In genomic region chr4:111454961-111455360, GRCh38 we compare ENCODE assay signal across 30 cellular contexts.
DNase-seq lines count a peak whose midpoint lies in the region; ATAC-seq and TF ChIP-seq lines count a peak whose summit lies in the region.
"Had no signal": no experiment of that assay in that cellular context is flagged by ENCODE, and none has a peak within 500 bp of the region (broad histone marks: within the 10 kb centered on the region; RNA-seq: fewer than 3 reads in every experiment).

No MANE protein-coding gene starts in this region.

- H3K27ac ChIP-seq in hepatocyte (no peak overlapping the region), mesendoderm (ENCODE audit: low read depth, low read length) (no peak overlapping the region)
- H3K27ac ChIP-seq: testis, uterus had no signal

- no peak overlapping the region for H4K8ac ChIP-seq in mesendoderm (ENCODE audit: low read depth, low read length)

- H2AK5ac ChIP-seq in mesendoderm (ENCODE audit: low read length), result no peak overlapping the region

- H2AFZ ChIP-seq in hepatocyte, result no peak overlapping the region

- no peak overlapping the region for H3K56ac ChIP-seq in mesendoderm (ENCODE audit: low read length)

- no peak overlapping the region for H3K18ac ChIP-seq in mesendoderm (ENCODE audit: low read length)

- CTCF ChIA-PET in Caco-2 (lab: Charles Lee), result no interaction called here
- CTCF ChIA-PET in WTC11 (lab: Charles Lee), result interaction anchor here (0.7 to 1.1 kb wide), 2 partner anchors 20 to 260 kb away, joined by 3 read pairs; no protein-coding TSS in a partner anchor

- TF ChIP-seq CTCF in Caco-2 (IDR thresholded peaks at IDR 0.05; ENCODE audit: insufficient read depth in 1 of 2, low read depth in 1 of 2, low read length in 1 of 2, severe bottlenecking in 1 of 2, unreplicated experiment in 1 of 2) (no peak), WTC11 (IDR thresholded peaks at IDR 0.05) (no peak), hepatocyte (IDR thresholded peaks at IDR 0.05; ENCODE audit: poor library complexity) (no peak)

- H3K79me1 ChIP-seq in mesendoderm (ENCODE audit: low read length), result no peaks in the 10 kb centered on the region

- intact Hi-C loops in Caco-2 (cut with micrococcal nuclease; ENCODE audit: unreplicated experiment), result no loop called here

- H3K36me3 Mint-ChIP-seq in Caco-2 (ENCODE audit: insufficient read depth, unreplicated experiment), result no peaks in the 10 kb centered on the region
- no peaks in the 10 kb centered on the region for H3K36me3 Mint-ChIP-seq in WTC11
- H3K36me3 Mint-ChIP-seq: CD4-positive, alpha-beta memory T cell had no signal

- no peaks in the 10 kb centered on the region for H3K9me2 ChIP-seq in hepatocyte (replicated peaks; ENCODE audit: insufficient read depth)

- no peaks in the 10 kb centered on the region for H3K9me3 Mint-ChIP-seq in Caco-2 (ENCODE audit: unreplicated experiment)
- no peaks in the 10 kb centered on the region for H3K9me3 Mint-ChIP-seq in WTC11
- H3K9me3 Mint-ChIP-seq: activated naive CD8-positive, alpha-beta T cell treated with anti-CD3 and anti-CD28 coated beads, Interleukin-2, amount 50 U/mL, for 24 hours; nephron progenitor cell; stimulated activated naive CD8-positive, alpha-beta T cell treated with anti-CD3 and anti-CD28 coated beads, Interleukin-15, Interleukin-2, amounts not matched to agents 100 ng/mL and 50 ng/mL, for 24 hours had no signal

- BruUV-seq in Caco-2 (replicated peaks; lab: Mats Ljungman, UMichigan), result no TSS peak

- H3K79me2 ChIP-seq in hepatocyte (no peaks in the 10 kb centered on the region), mesendoderm (ENCODE audit: control insufficient read depth, insufficient read depth, low read length) (no peaks in the 10 kb centered on the region)

- H3K9ac ChIP-seq in mesendoderm (ENCODE audit: low read length), result no peak overlapping the region

- DNase-seq in Caco-2, result peak; percentile 26 to 44
- DNase-seq in WTC11 (ENCODE audit: low spot score), result peak; percentile 26
- peak; percentile 13 for DNase-seq in hepatocyte (ENCODE audit: low spot score)
- DNase-seq in mesendoderm, result peak; percentile 73
- DNase-seq in activated effector memory CD4-positive, alpha-beta T cell treated with Interleukin-2 at 50 U/mL for 16 hours, result no peak
- no peak for DNase-seq in stimulated activated CD4-positive, alpha-beta T cell treated with anti-CD3 and anti-CD28 coated beads, Interleukin-4, amount 100 ng/mL, for 24 hours
- DNase-seq: activated CD4-positive, alpha-beta T cell treated with anti-CD3 and anti-CD28 coated beads, Interleukin-2, amount 50 U/mL, for 4 hours; activated naive CD8-positive, alpha-beta T cell treated with anti-CD3 and anti-CD28 coated beads, Interleukin-2, amount 50 U/mL, for 24 hours; activated T-cell treated with anti-CD3 and anti-CD28 coated beads, Interleukin-2, amount 50 U/mL, for 48 hours; AML-193; CD4-positive, alpha-beta memory T cell; central memory CD4-positive, alpha-beta T cell; dermis blood vessel endothelial cell; Karpas-422; kidney glomerular epithelial cell; NCI-H1436; NCI-H2081; NCI-H526; nephron progenitor cell; NK-92 treated with Interleukin-12 subunit alpha and Interleukin-12 subunit beta, amount 100 ng/mL, for 24 hours; Right ventricle myocardium superior; T-helper 17 cell; testis; uterus had no signal

- H4K5ac ChIP-seq in mesendoderm (ENCODE audit: low read length), result no peak overlapping the region

- H3K4me1 ChIP-seq in Caco-2 (no peaks in the 10 kb centered on the region), hepatocyte (ENCODE audit: insufficient read depth) (peaks cover 8% of the 10 kb centered on the region), mesendoderm (ENCODE audit: control insufficient read depth, low read depth, low read length) (no peaks in the 10 kb centered on the region)
- H3K4me1 ChIP-seq: HAP-1, testis, uterus had no signal

- H4K20me1 ChIP-seq in hepatocyte (ENCODE audit: insufficient read depth, poor library complexity, severe bottlenecking), result no peaks in the 10 kb centered on the region

- no peaks in the 10 kb centered on the region for H3K27me3 Mint-ChIP-seq in Caco-2 (ENCODE audit: insufficient read depth, unreplicated experiment)
- H3K27me3 Mint-ChIP-seq in WTC11 (ENCODE audit: low read depth), result no peaks in the 10 kb centered on the region
- H3K27me3 Mint-ChIP-seq: activated naive CD8-positive, alpha-beta T cell treated with anti-CD3 and anti-CD28 coated beads, Interleukin-2, amount 50 U/mL, for 24 hours; CD4-positive, alpha-beta memory T cell; stimulated activated naive CD8-positive, alpha-beta T cell treated with anti-CD3 and anti-CD28 coated beads, Interleukin-15, Interleukin-2, amounts not matched to agents 100 ng/mL and 50 ng/mL, for 24 hours; T-helper 17 cell had no signal

- 55% methylated on average over 4 of the region's 4 CpGs for WGBS in hepatocyte (ENCODE audit: low lambda C conversion rate, missing lambda C conversion rate)
- WGBS in mesendoderm (ENCODE audit: extremely low coverage, insufficient coverage, low lambda C conversion rate), result no CpG with 5 or more reads among the region's 4 CpGs

- no peak overlapping the region for H2BK120ac ChIP-seq in mesendoderm (ENCODE audit: low read depth, low read length)

- H3K27ac Mint-ChIP-seq in Caco-2 (ENCODE audit: unreplicated experiment) (no peak overlapping the region), WTC11 (no peak overlapping the region)
- H3K27ac Mint-ChIP-seq: activated naive CD8-positive, alpha-beta T cell treated with anti-CD3 and anti-CD28 coated beads, Interleukin-2, amount 50 U/mL, for 24 hours; CD4-positive, alpha-beta memory T cell; nephron progenitor cell; stimulated activated naive CD8-positive, alpha-beta T cell treated with anti-CD3 and anti-CD28 coated beads, Interleukin-15, Interleukin-2, amounts not matched to agents 100 ng/mL and 50 ng/mL, for 24 hours; T-helper 17 cell had no signal

- H3K4me3 ChIP-seq in Caco-2 (ENCODE audit: low read depth, low read length), result no peak overlapping the region
- H3K4me3 ChIP-seq in hepatocyte, result no peak overlapping the region
- H3K4me3 ChIP-seq in mesendoderm (ENCODE audit: low read length), result no peak overlapping the region
- H3K4me3 ChIP-seq: HAP-1, lung, smooth muscle cell, testis, uterus had no signal

- no peak overlapping the region for H2BK5ac ChIP-seq in mesendoderm (ENCODE audit: low read length)

- no peak overlapping the region for H2BK15ac ChIP-seq in mesendoderm (replicated peaks; ENCODE audit: low read depth)

- H3K36me3 ChIP-seq in Caco-2 (ENCODE audit: control insufficient read depth, insufficient read depth, low read length) (no peaks in the 10 kb centered on the region), hepatocyte (replicated peaks; ENCODE audit: insufficient read depth, low read depth) (no peaks in the 10 kb centered on the region), mesendoderm (ENCODE audit: control insufficient read depth, insufficient read depth, low read length) (no peaks in the 10 kb centered on the region)
- H3K36me3 ChIP-seq: HAP-1, uterus had no signal

- ATAC-seq in WTC11 (peak; percentile 97), GM18907 (IDR thresholded peaks at IDR 0.05; ENCODE audit: unreplicated experiment) (no peak), GM21528 (IDR thresholded peaks at IDR 0.05; ENCODE audit: low FRiP score, unreplicated experiment) (no peak)
- ATAC-seq: activated naive CD8-positive, alpha-beta T cell treated with anti-CD3 and anti-CD28 coated beads, Interleukin-2, amount 50 U/mL, for 24 hours; T-helper 17 cell had no signal

- H3K4me2 ChIP-seq in hepatocyte (no peak overlapping the region), mesendoderm (ENCODE audit: low read length) (no peak overlapping the region)
- H3K4me2 ChIP-seq: smooth muscle cell had no signal

- H3K27me3 ChIP-seq in Caco-2 (replicated peaks; ENCODE audit: control insufficient read depth, insufficient read depth, low read length), result no peaks in the 10 kb centered on the region
- H3K27me3 ChIP-seq in hepatocyte, result no peaks in the 10 kb centered on the region
- no peaks in the 10 kb centered on the region for H3K27me3 ChIP-seq in mesendoderm (ENCODE audit: insufficient read depth, low read length, poor library complexity)
- H3K27me3 ChIP-seq: testis, uterus had no signal

- POLR2A ChIA-PET in Caco-2 (lab: Charles Lee) (no interaction called here), WTC11 (lab: Charles Lee) (interaction anchor here (0.5 kb wide), 1 partner anchor 385 kb away, joined by 4 read pairs; no protein-coding TSS in a partner anchor)

- H3K4ac ChIP-seq in mesendoderm (ENCODE audit: low read depth, low read length), result no peak overlapping the region

- H3K9me3 ChIP-seq in Caco-2 (no peaks in the 10 kb centered on the region), hepatocyte (ENCODE audit: low read depth) (no peaks in the 10 kb centered on the region)
- H3K9me3 ChIP-seq: HAP-1, testis, uterus had no signal

- H3K23ac ChIP-seq in mesendoderm (ENCODE audit: low read length), result no peak overlapping the region

- H3K4me3 Mint-ChIP-seq in Caco-2 (ENCODE audit: unreplicated experiment), result no peak overlapping the region
- no peak overlapping the region for H3K4me3 Mint-ChIP-seq in WTC11
- H3K4me3 Mint-ChIP-seq: activated naive CD8-positive, alpha-beta T cell treated with anti-CD3 and anti-CD28 coated beads, Interleukin-2, amount 50 U/mL, for 24 hours; CD4-positive, alpha-beta memory T cell; nephron progenitor cell; stimulated activated naive CD8-positive, alpha-beta T cell treated with anti-CD3 and anti-CD28 coated beads, Interleukin-15, Interleukin-2, amounts not matched to agents 100 ng/mL and 50 ng/mL, for 24 hours; T-helper 17 cell had no signal

- H3K4me1 Mint-ChIP-seq in Caco-2 (ENCODE audit: low read depth, unreplicated experiment) (no peaks in the 10 kb centered on the region), WTC11 (peaks cover 5% of the 10 kb centered on the region; the same call in 1 of the 2 replicates)
- H3K4me1 Mint-ChIP-seq: activated naive CD8-positive, alpha-beta T cell treated with anti-CD3 and anti-CD28 coated beads, Interleukin-2, amount 50 U/mL, for 24 hours; CD4-positive, alpha-beta memory T cell; nephron progenitor cell; T-helper 17 cell had no signal

TF ChIP-seq in WTC11, 78 proteins besides CTCF, POLR2A, EP300 and RAD21 (continues in another document):
- TF ChIP-seq, protein P1, sequence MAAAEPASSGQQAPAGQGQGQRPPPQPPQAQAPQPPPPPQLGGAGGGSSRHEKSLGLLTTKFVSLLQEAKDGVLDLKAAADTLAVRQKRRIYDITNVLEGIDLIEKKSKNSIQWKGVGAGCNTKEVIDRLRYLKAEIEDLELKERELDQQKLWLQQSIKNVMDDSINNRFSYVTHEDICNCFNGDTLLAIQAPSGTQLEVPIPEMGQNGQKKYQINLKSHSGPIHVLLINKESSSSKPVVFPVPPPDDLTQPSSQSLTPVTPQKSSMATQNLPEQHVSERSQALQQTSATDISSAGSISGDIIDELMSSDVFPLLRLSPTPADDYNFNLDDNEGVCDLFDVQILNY (CRISPR knock-in tag; IDR thresholded peaks at IDR 0.05), result no peak
- TF ChIP-seq TCF7 (CRISPR knock-in tag; IDR thresholded peaks at IDR 0.05; ENCODE audit: low read depth) (no peak), RORB (CRISPR knock-in tag; IDR thresholded peaks at IDR 0.05) (no peak), MYBL2 (CRISPR knock-in tag; IDR thresholded peaks at IDR 0.05) (no peak), JUN (CRISPR knock-in tag; IDR thresholded peaks at IDR 0.05) (no peak)

Comparison
In these comparisons a context has a peak if more than half of its experiments do, and no peak if none do; other contexts are left out.
1. DNase-seq: peak in Caco-2 (2 of 2), WTC11 (single experiment), hepatocyte (single experiment) and mesendoderm (single experiment); none in activated effector memory CD4-positive, alpha-beta T cell treated with Interleukin-2 at 50 U/mL for 16 hours (single experiment) and stimulated activated CD4-positive, alpha-beta T cell treated with anti-CD3 and anti-CD28 coated beads, Interleukin-4, amount 100 ng/mL, for 24 hours (single experiment).